Comparison of ENCODE assay signal across 22 cellular contexts in genomic region chr16:52383071-52383470, GRCh38.
"Had no signal": no experiment of that assay in that cellular context is flagged by ENCODE, and none has a peak within 500 bp of the region (broad histone marks: within the 10 kb centered on the region; RNA-seq: fewer than 3 reads in every experiment).

No MANE protein-coding gene starts in this region.

- DNase-seq: activated CD4-positive, alpha-beta T cell treated with anti-CD3 and anti-CD28 coated beads for 36 hours; activated CD8-positive, alpha-beta memory T cell treated with anti-CD3 and anti-CD28 coated beads, Interleukin-2, amount 50 U/mL, for 4 hours; activated CD8-positive, alpha-beta T cell treated with anti-CD3 and anti-CD28 coated beads for 36 hours; activated naive CD4-positive, alpha-beta T cell treated with anti-CD3 and anti-CD28 coated beads, Interleukin-2, amount 50 U/mL, for 16 hours; activated naive CD8-positive, alpha-beta T cell treated with anti-CD3 and anti-CD28 coated beads, Interleukin-2, amount 10 ng/mL, durations not matched to agents 7 days and 5 days; activated T-cell treated with anti-CD3 and anti-CD28 coated beads, Interleukin-2, amount 50 U/mL, for 72 hours; anterior cingulate cortex; caudate nucleus; Kasumi-1; KBM-7; NCI-H1436 treated with DMSO at 0.1 percent for 48 hours; NCI-H1930; NCI-H2171; NCI-H2227 treated with DMSO at 0.1 percent for 48 hours; NCI-H526 treated with DMSO at 0.1 percent for 48 hours; PC-9; T-cell; T-helper 2 cell; T1000 had no signal

- H3K4me1 Mint-ChIP-seq: activated CD4-positive, alpha-beta T cell treated with anti-CD3 and anti-CD28 coated beads for 36 hours; activated naive CD8-positive, alpha-beta T cell treated with anti-CD3 and anti-CD28 coated beads, Interleukin-2, amount 10 ng/mL, durations not matched to agents 7 days and 5 days; T-cell had no signal

- H3K27me3 Mint-ChIP-seq: activated CD4-positive, alpha-beta T cell treated with anti-CD3 and anti-CD28 coated beads for 36 hours; activated CD8-positive, alpha-beta T cell treated with anti-CD3 and anti-CD28 coated beads for 36 hours; activated naive CD8-positive, alpha-beta T cell treated with anti-CD3 and anti-CD28 coated beads, Interleukin-2, amount 10 ng/mL, durations not matched to agents 7 days and 5 days; T-cell had no signal

- H3K4me3 Mint-ChIP-seq: activated CD4-positive, alpha-beta T cell treated with anti-CD3 and anti-CD28 coated beads for 36 hours; activated CD8-positive, alpha-beta T cell treated with anti-CD3 and anti-CD28 coated beads for 36 hours; activated naive CD8-positive, alpha-beta T cell treated with anti-CD3 and anti-CD28 coated beads, Interleukin-2, amount 10 ng/mL, durations not matched to agents 7 days and 5 days; activated T-cell treated with anti-CD3 and anti-CD28 coated beads, Interleukin-2, amount 50 U/mL, for 72 hours; T-cell had no signal

- H3K27ac ChIP-seq: adrenal gland, breast epithelium, PC-9 had no signal

- H3K27ac Mint-ChIP-seq: activated CD4-positive, alpha-beta T cell treated with anti-CD3 and anti-CD28 coated beads for 36 hours; activated CD8-positive, alpha-beta T cell treated with anti-CD3 and anti-CD28 coated beads for 36 hours; activated naive CD8-positive, alpha-beta T cell treated with anti-CD3 and anti-CD28 coated beads, Interleukin-2, amount 10 ng/mL, durations not matched to agents 7 days and 5 days; activated T-cell treated with anti-CD3 and anti-CD28 coated beads, Interleukin-2, amount 50 U/mL, for 72 hours; activated T-helper 2 cell treated with anti-CD3 and anti-CD28 coated beads, Interferon-gamma antibody, Interleukin-2, Interleukin-4, amounts not matched to agents 10 μg/mL and 5 μg/mL and 100 μg/mL, durations not matched to agents 14 hours and 24 hours and 36 hours; T-cell had no signal

- H3K36me3 Mint-ChIP-seq: activated naive CD8-positive, alpha-beta T cell treated with anti-CD3 and anti-CD28 coated beads, Interleukin-2, amount 10 ng/mL, durations not matched to agents 7 days and 5 days; T-cell had no signal
